ENCODE assay signal across 1 cellular context in genomic region chr9:35669331-35670145, GRCh38.
A peak's percentile ranks its signal among the peaks of the same experiment; 100 is the strongest.
TF ChIP-seq lines count a peak whose summit lies in the region.

No MANE protein-coding gene starts in this region.

TF ChIP-seq in HepG2, 621 proteins besides CTCF, POLR2A, EP300 and RAD21 (continued from another document and continues in another):
- TF ChIP-seq ZC3H4 (CRISPR knock-in tag; IDR thresholded peaks at IDR 0.05; ENCODE audit: borderline replicate concordance) = no peak
- TF ChIP-seq ZNF230 (CRISPR knock-in tag; IDR thresholded peaks at IDR 0.05) = no peak
- TF ChIP-seq ZNF501 (CRISPR knock-in tag; IDR thresholded peaks at IDR 0.05) = 0 out of 2 replicates have a peak, but pooled peaks have one; percentile 53
- TF ChIP-seq FLYWCH1 (CRISPR knock-in tag; IDR thresholded peaks at IDR 0.05) = no peak
- no peak for TF ChIP-seq SIN3A (IDR thresholded peaks at IDR 0.05; ENCODE audit: borderline replicate concordance, low read depth, low read length)
- TF ChIP-seq MATR3 (CRISPR knock-in tag; IDR thresholded peaks at IDR 0.05) = no peak
- no peak for TF ChIP-seq CREB3 (CRISPR knock-in tag; IDR thresholded peaks at IDR 0.05)
- TF ChIP-seq, protein P1, sequence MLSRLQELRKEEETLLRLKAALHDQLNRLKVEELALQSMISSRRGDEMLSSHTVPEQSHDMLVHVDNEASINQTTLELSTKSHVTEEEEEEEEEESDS (CRISPR knock-in tag; IDR thresholded peaks at IDR 0.05; ENCODE audit: borderline replicate concordance) = no peak
- no peak for TF ChIP-seq ZNF549 (CRISPR knock-in tag; IDR thresholded peaks at IDR 0.05)
- TF ChIP-seq HOXA5 (CRISPR knock-in tag; IDR thresholded peaks at IDR 0.05) = no peak
- no peak for TF ChIP-seq ZNF616 (CRISPR knock-in tag; IDR thresholded peaks at IDR 0.05; ENCODE audit: low read depth)
- TF ChIP-seq, protein P2, sequence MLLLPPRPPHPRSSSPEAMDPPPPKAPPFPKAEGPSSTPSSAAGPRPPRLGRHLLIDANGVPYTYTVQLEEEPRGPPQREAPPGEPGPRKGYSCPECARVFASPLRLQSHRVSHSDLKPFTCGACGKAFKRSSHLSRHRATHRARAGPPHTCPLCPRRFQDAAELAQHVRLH (CRISPR knock-in tag; IDR thresholded peaks at IDR 0.05; ENCODE audit: borderline replicate concordance, low read depth) = peak; percentile 57; the same call in 1 of the 2 replicates
- no peak for TF ChIP-seq ZNF530 (CRISPR knock-in tag; IDR thresholded peaks at IDR 0.05; ENCODE audit: low read depth)
- no peak for TF ChIP-seq ETS1 (CRISPR knock-in tag; IDR thresholded peaks at IDR 0.05)
- TF ChIP-seq ZNF337 (CRISPR knock-in tag; IDR thresholded peaks at IDR 0.05; ENCODE audit: borderline replicate concordance, low read depth) = no peak
- no peak for TF ChIP-seq DDIT3 (CRISPR knock-in tag; IDR thresholded peaks at IDR 0.05)
- 0 out of 2 replicates have a peak, but pooled peaks have one; percentile 59 for TF ChIP-seq STAT6 (CRISPR knock-in tag; IDR thresholded peaks at IDR 0.05; ENCODE audit: borderline replicate concordance)
- TF ChIP-seq ZNF224 (CRISPR knock-in tag; IDR thresholded peaks at IDR 0.05) = no peak
- TF ChIP-seq, protein P3, sequence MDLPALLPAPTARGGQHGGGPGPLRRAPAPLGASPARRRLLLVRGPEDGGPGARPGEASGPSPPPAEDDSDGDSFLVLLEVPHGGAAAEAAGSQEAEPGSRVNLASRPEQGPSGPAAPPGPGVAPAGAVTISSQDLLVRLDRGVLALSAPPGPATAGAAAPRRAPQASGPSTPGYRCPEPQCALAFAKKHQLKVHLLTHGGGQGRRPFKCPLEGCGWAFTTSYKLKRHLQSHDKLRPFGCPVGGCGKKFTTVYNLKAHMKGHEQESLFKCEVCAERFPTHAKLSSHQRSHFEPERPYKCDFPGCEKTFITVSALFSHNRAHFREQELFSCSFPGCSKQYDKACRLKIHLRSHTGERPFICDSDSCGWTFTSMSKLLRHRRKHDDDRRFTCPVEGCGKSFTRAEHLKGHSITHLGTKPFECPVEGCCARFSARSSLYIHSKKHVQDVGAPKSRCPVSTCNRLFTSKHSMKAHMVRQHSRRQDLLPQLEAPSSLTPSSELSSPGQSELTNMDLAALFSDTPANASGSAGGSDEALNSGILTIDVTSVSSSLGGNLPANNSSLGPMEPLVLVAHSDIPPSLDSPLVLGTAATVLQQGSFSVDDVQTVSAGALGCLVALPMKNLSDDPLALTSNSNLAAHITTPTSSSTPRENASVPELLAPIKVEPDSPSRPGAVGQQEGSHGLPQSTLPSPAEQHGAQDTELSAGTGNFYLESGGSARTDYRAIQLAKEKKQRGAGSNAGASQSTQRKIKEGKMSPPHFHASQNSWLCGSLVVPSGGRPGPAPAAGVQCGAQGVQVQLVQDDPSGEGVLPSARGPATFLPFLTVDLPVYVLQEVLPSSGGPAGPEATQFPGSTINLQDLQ (CRISPR knock-in tag; IDR thresholded peaks at IDR 0.05) = no peak
- TF ChIP-seq ZC3H13 (CRISPR knock-in tag; IDR thresholded peaks at IDR 0.05) = no peak
- TF ChIP-seq NCOA5 (CRISPR knock-in tag; IDR thresholded peaks at IDR 0.05) = no peak
- no peak for TF ChIP-seq FOXO1 (CRISPR knock-in tag; IDR thresholded peaks at IDR 0.05)
- TF ChIP-seq POGK (CRISPR knock-in tag; conservative IDR thresholded peaks at IDR 0.05) = no peak
- no peak for TF ChIP-seq ZNF24 (IDR thresholded peaks at IDR 0.05)
- peak; percentile 81; the same call in 1 of the 2 replicates for TF ChIP-seq REPIN1 (CRISPR knock-in tag; IDR thresholded peaks at IDR 0.05; ENCODE audit: borderline replicate concordance, low read depth)
- TF ChIP-seq ZNF232 (CRISPR knock-in tag; IDR thresholded peaks at IDR 0.05; ENCODE audit: borderline replicate concordance) = no peak
- no peak for TF ChIP-seq ZNF724P (CRISPR knock-in tag; IDR thresholded peaks at IDR 0.05; ENCODE audit: borderline replicate concordance)
- no peak for TF ChIP-seq RBFOX2 (IDR thresholded peaks at IDR 0.05; ENCODE audit: low read depth, low read length)
- TF ChIP-seq, protein P4, sequence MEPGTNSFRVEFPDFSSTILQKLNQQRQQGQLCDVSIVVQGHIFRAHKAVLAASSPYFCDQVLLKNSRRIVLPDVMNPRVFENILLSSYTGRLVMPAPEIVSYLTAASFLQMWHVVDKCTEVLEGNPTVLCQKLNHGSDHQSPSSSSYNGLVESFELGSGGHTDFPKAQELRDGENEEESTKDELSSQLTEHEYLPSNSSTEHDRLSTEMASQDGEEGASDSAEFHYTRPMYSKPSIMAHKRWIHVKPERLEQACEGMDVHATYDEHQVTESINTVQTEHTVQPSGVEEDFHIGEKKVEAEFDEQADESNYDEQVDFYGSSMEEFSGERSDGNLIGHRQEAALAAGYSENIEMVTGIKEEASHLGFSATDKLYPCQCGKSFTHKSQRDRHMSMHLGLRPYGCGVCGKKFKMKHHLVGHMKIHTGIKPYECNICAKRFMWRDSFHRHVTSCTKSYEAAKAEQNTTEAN (CRISPR knock-in tag; conservative IDR thresholded peaks at IDR 0.05) = no peak
- no peak for TF ChIP-seq ZNF747 (CRISPR knock-in tag; IDR thresholded peaks at IDR 0.05; ENCODE audit: borderline replicate concordance)
- TF ChIP-seq TGIF2 (CRISPR knock-in tag; IDR thresholded peaks at IDR 0.05) = no peak; the same call in 1 of the 2 replicates
- TF ChIP-seq ARID2 (CRISPR knock-in tag; IDR thresholded peaks at IDR 0.05; ENCODE audit: borderline replicate concordance) = no peak
- no peak for TF ChIP-seq CREB1 (IDR thresholded peaks at IDR 0.05)
- TF ChIP-seq CREB1 (CRISPR knock-in tag; IDR thresholded peaks at IDR 0.05) = no peak
- 0 out of 2 replicates have a peak, but pooled peaks have one; percentile 48 for TF ChIP-seq ZNF792 (CRISPR knock-in tag; IDR thresholded peaks at IDR 0.05)
- TF ChIP-seq ARNTL (CRISPR knock-in tag; IDR thresholded peaks at IDR 0.05) = no peak
- TF ChIP-seq FUBP1 (CRISPR knock-in tag; IDR thresholded peaks at IDR 0.05; ENCODE audit: borderline replicate concordance) = no peak
- no peak for TF ChIP-seq NFATC3 (CRISPR knock-in tag; IDR thresholded peaks at IDR 0.05)
- no peak for TF ChIP-seq ZNF816 (CRISPR knock-in tag; IDR thresholded peaks at IDR 0.05; ENCODE audit: borderline replicate concordance)
- no peak for TF ChIP-seq MIXL1 (CRISPR knock-in tag; IDR thresholded peaks at IDR 0.05)
- no peak for TF ChIP-seq KLF15 (CRISPR knock-in tag; IDR thresholded peaks at IDR 0.05; ENCODE audit: borderline replicate concordance)
- TF ChIP-seq, protein P5, sequence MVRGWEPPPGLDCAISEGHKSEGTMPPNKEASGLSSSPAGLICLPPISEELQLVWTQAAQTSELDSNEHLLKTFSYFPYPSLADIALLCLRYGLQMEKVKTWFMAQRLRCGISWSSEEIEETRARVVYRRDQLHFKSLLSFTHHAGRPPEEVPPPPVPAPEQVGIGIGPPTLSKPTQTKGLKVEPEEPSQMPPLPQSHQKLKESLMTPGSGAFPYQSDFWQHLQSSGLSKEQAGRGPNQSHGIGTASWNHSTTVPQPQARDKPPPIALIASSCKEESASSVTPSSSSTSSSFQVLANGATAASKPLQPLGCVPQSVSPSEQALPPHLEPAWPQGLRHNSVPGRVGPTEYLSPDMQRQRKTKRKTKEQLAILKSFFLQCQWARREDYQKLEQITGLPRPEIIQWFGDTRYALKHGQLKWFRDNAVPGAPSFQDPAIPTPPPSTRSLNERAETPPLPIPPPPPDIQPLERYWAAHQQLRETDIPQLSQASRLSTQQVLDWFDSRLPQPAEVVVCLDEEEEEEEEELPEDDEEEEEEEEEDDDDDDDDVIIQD (CRISPR knock-in tag; IDR thresholded peaks at IDR 0.05; ENCODE audit: low read depth) = peak; percentile 51; the same call in 1 of the 2 replicates
- TF ChIP-seq ADNP (CRISPR knock-in tag; IDR thresholded peaks at IDR 0.05) = no peak
- TF ChIP-seq ZBTB7B (CRISPR knock-in tag; IDR thresholded peaks at IDR 0.05) = 0 out of 2 replicates have a peak, but pooled peaks have one; percentile 30
- TF ChIP-seq FOXO4 (CRISPR knock-in tag; conservative IDR thresholded peaks at IDR 0.05) = no peak
- no peak for TF ChIP-seq NR1H2 (CRISPR knock-in tag; IDR thresholded peaks at IDR 0.05; ENCODE audit: borderline replicate concordance, low read depth)
- no peak for TF ChIP-seq ZFAT (CRISPR knock-in tag; conservative IDR thresholded peaks at IDR 0.05)
- TF ChIP-seq TFDP2 (CRISPR knock-in tag; IDR thresholded peaks at IDR 0.05) = no peak
